Comparison of ENCODE assay signal across 8 cellular contexts in the genomic region with DNA sequence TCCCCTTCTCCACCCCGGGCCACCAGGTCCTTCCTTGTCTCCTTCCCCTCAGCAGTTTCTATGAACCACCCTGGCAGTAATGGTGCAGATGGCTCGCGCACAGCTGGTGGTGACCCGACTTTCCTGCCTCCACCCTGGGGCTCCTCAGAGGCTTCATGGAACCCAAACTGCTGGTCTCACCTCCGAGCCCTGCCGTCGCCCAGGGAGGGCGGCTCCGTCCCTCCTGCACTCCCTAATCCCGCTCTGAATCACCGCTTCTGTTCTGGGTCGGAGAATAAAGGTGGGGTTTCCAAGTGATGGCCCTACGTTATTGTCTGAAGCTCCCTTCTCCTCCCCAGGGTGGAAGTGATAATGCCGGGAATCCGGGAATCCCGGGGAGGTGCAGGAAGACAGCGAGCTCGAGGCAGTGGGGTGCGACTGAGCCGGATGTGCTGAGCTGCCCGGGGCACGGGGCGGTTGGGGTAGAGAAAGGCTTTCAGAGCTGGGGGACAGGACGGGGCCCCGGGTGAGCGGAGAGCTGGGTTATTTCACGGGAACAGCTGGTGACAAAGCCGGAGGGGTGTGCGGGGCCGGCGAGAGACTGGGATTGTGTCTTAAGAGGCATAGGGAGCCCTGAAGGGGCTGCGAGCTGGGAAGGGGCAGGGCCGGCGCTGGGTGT. TPM values are rescaled to one million over a fixed set of nuclear protein-coding genes. Genes with fewer than 3 reads are reported as not detected.
DNase-seq lines count a peak whose midpoint lies in the region; ATAC-seq and TF ChIP-seq lines count a peak whose summit lies in the region.

No MANE protein-coding gene starts in this region.

- WGBS in sigmoid colon, 2 donors = 1 to 5% methylated on average over 34 of the region's 34 CpGs

- H3K4me3 Mint-ChIP-seq in GM23338 = peak overlapping the region; percentile 95
- peak overlapping the region; percentile 83 for H3K4me3 Mint-ChIP-seq in T-helper 17 cell

- intact Hi-C loops in sigmoid colon (cut with DNase I) = no loop called here

- H3K4me1 ChIP-seq in GM23338 (ENCODE audit: insufficient read depth) = peaks cover 5% of the 10 kb centered on the region
- H3K4me1 ChIP-seq in sigmoid colon = peaks cover 0 to 10% (median 2%) of the 10 kb centered on the region in 4 donors

- no peaks in the 10 kb centered on the region for H4K20me1 ChIP-seq in GM23338 (replicated peaks; ENCODE audit: insufficient read depth)

- H3K9me3 ChIP-seq in T-helper 17 cell (ENCODE audit: control insufficient read depth, low read length, poor library complexity, severe bottlenecking) = no peaks in the 10 kb centered on the region
- H3K9me3 ChIP-seq in sigmoid colon = no peaks in the 10 kb centered on the region

- H3F3A ChIP-seq in GM23338 (replicated peaks; ENCODE audit: low read depth) = no peaks in the 10 kb centered on the region

- H3K27ac Mint-ChIP-seq in GM23338 (peak overlapping the region; percentile 84), T-helper 17 cell (no peak overlapping the region)

- H3K79me2 ChIP-seq in GM23338 (replicated peaks; ENCODE audit: insufficient read depth) = no peaks in the 10 kb centered on the region

- DNase-seq in GM23338 (ENCODE audit: low spot score) (peak; percentile 72), T-helper 17 cell (no peak), iPS DF 19.7 (ENCODE audit: low read depth, low spot score) (peak; percentile 75), sigmoid colon (no peak), activated gamma-delta T cell (lab: John Stamatoyannopoulos, UW) (no peak)

- peak overlapping the region; percentile 99 for H3K4me3 ChIP-seq in GM23338
- H3K4me3 ChIP-seq in sigmoid colon = peak overlapping the region in 3 of 4 donors; percentile 14 to 23 (median 18)

- H2AFZ ChIP-seq in GM23338 = peak overlapping the region; percentile 100

- H3K27me3 ChIP-seq in GM23338 (ENCODE audit: insufficient read depth) (no peaks in the 10 kb centered on the region), sigmoid colon (peaks cover 3 to 25% (median 10%) of the 10 kb centered on the region in 3 donors)

- peaks cover 12% of the 10 kb centered on the region for H3K27me3 Mint-ChIP-seq in GM23338 (ENCODE audit: insufficient read depth, low read depth, poor library complexity)
- H3K27me3 Mint-ChIP-seq in T-helper 17 cell = peaks cover 10% of the 10 kb centered on the region

- no peak for TF ChIP-seq EP300 in sigmoid colon (IDR thresholded peaks at IDR 0.05)

- peak overlapping the region; percentile 98 for H3K4me2 ChIP-seq in GM23338

- peak; percentile 68 for ATAC-seq in GM23338
- ATAC-seq in T-helper 17 cell = peak; percentile 55
- ATAC-seq in GM21447 (IDR thresholded peaks at IDR 0.05; ENCODE audit: unreplicated experiment) = no peak
- no peak for ATAC-seq in HG03521 (IDR thresholded peaks at IDR 0.05; ENCODE audit: unreplicated experiment)
- ATAC-seq in HG02571 (IDR thresholded peaks at IDR 0.05; ENCODE audit: unreplicated experiment) = no peak

- peaks cover 4% of the 10 kb centered on the region; the same call in 2 of the 3 replicates for H3K4me1 Mint-ChIP-seq in GM23338
- peaks cover 9% of the 10 kb centered on the region for H3K4me1 Mint-ChIP-seq in T-helper 17 cell

- no peak for TF ChIP-seq POLR2A in sigmoid colon (IDR thresholded peaks at IDR 0.05)

- H3K9me3 Mint-ChIP-seq in GM23338 = peaks cover 8% of the 10 kb centered on the region; the same call in 1 of the 3 replicates

- TF ChIP-seq CTCF in GM23338 (conservative IDR thresholded peaks at IDR 0.05; ENCODE audit: low read depth in 2 of 2) (no peak), sigmoid colon (IDR thresholded peaks at IDR 0.05) (no peak)

- H3K9me2 ChIP-seq in GM23338 (ENCODE audit: insufficient read depth) = no peaks in the 10 kb centered on the region

- H3K27ac ChIP-seq in GM23338 (ENCODE audit: low read depth) (peak overlapping the region; percentile 78), sigmoid colon (peak overlapping the region in 2 of 4 donors; percentile 27 to 42)

- H3K36me3 Mint-ChIP-seq in GM23338 (ENCODE audit: low read depth) (peaks cover 8% of the 10 kb centered on the region; the same call in 2 of the 3 replicates), T-helper 17 cell (ENCODE audit: low read depth) (no peaks in the 10 kb centered on the region)

- H3K36me3 ChIP-seq in GM23338 (ENCODE audit: insufficient read depth) (no peaks in the 10 kb centered on the region), sigmoid colon (no peaks in the 10 kb centered on the region)

TF ChIP-seq in GM23338, 12 proteins besides CTCF, POLR2A, EP300 and RAD21:
- TF ChIP-seq ZNF114 (CRISPR knock-in tag; IDR thresholded peaks at IDR 0.05) (no peak), JUNB (IDR thresholded peaks at IDR 0.05; ENCODE audit: unreplicated experiment) (no peak), EZH2 (IDR thresholded peaks at IDR 0.05; ENCODE audit: low read depth, unreplicated experiment) (peak; percentile 26)

RNA-seq across cellular contexts. Expression of a gene that starts 0.7 kb away (rescaled TPM):
- total RNA-seq in GM23338 (2014; rRNA removed; shearing (Covaris generic)) = 2.2 and 5.6 TPM in 2 replicates
- polyA plus RNA-seq in GM23338 (2016; fragmentation: Nextera tagmentation; extraction: Ambion mirVana) = 4.8 and 5.0 TPM in 2 replicates
- total RNA-seq in T-helper 17 cell = not detected
- total RNA-seq in sigmoid colon = not detected
- 10 to 100 TPM; 37.2 to 62.7 (median 59.4) TPM for polyA plus RNA-seq in sigmoid colon

RNA-seq across cellular contexts. Expression of a gene that starts 23.0 kb away (rescaled TPM):
- 0.39 and 1.9 TPM in 2 replicates for total RNA-seq in GM23338 (2014; rRNA removed; shearing (Covaris generic))
- polyA plus RNA-seq in GM23338 (2016; fragmentation: Nextera tagmentation; extraction: Ambion mirVana) (2.0 and 2.5 TPM in 2 replicates), sigmoid colon (1 to 10 TPM in 1 of 3 donors, under 1 TPM in 1, not detected in 1; 0.69 to 1.0 TPM)
- total RNA-seq in T-helper 17 cell (under 1 TPM; 0.42 to 0.60 TPM), sigmoid colon (1 to 10 TPM in 1 of 4 donors, under 1 TPM in 3; 0.82 to 1.8 (median 0.89) TPM)

RNA-seq across cellular contexts. Expression of a gene that starts 23.7 kb away (rescaled TPM):
- total RNA-seq in GM23338 (2014; rRNA removed; shearing (Covaris generic)) = 0.82 and 0.94 TPM in 2 replicates
- polyA plus RNA-seq in GM23338 (2016; fragmentation: Nextera tagmentation; extraction: Ambion mirVana) = 0.38 and 0.52 TPM in 2 replicates
- total RNA-seq in T-helper 17 cell = 1 to 10 TPM; 2.8 to 3.4 TPM
- total RNA-seq in sigmoid colon = 1 to 10 TPM in 1 of 4 donors, under 1 TPM in 1, not detected in 2; 0.49 to 1.2 TPM
- under 1 TPM in 1 of 3 donors, not detected in 2; 0.32 TPM for polyA plus RNA-seq in sigmoid colon

RNA-seq across cellular contexts. Expression of a gene that starts 43.9 kb away (rescaled TPM):
- 14.8 and 18.0 TPM in 2 replicates for total RNA-seq in GM23338 (2014; rRNA removed; shearing (Covaris generic))
- 9.2 and 11.2 TPM in 2 replicates for polyA plus RNA-seq in GM23338 (2016; fragmentation: Nextera tagmentation; extraction: Ambion mirVana)
- under 1 TPM; 0.10 to 0.12 TPM for total RNA-seq in T-helper 17 cell
- 10 to 100 TPM in 2 of 4 donors, 1 to 10 TPM in 2; 4.9 to 11.4 (median 10.5) TPM for total RNA-seq in sigmoid colon
- 1 to 10 TPM in 2 of 3 donors, under 1 TPM in 1; 0.69 to 6.0 (median 5.0) TPM for polyA plus RNA-seq in sigmoid colon

RNA-seq across cellular contexts. Expression of a gene that starts 50.2 kb away (rescaled TPM):
- 1.7 and 3.5 TPM in 2 replicates for total RNA-seq in GM23338 (2014; rRNA removed; shearing (Covaris generic))
- polyA plus RNA-seq in GM23338 (2016; fragmentation: Nextera tagmentation; extraction: Ambion mirVana) (1.2 and 1.3 TPM in 2 replicates), sigmoid colon (1 to 10 TPM in 1 of 3 donors, under 1 TPM in 1, not detected in 1; 0.15 to 1.8 TPM)
- total RNA-seq in T-helper 17 cell (not detected), sigmoid colon (not detected)

Comparison
In these comparisons a context has a peak if more than half of its experiments do, and no peak if none do; other contexts are left out.
1. ATAC-seq: peak in GM23338 (single experiment) and T-helper 17 cell (single experiment); none in GM21447 (single experiment), HG03521 (single experiment) and HG02571 (single experiment).
2. DNase-seq: peak in GM23338 (single experiment) and iPS DF 19.7 (single experiment); none in T-helper 17 cell (0 of 3), sigmoid colon (single experiment) and activated gamma-delta T cell (single experiment).